ENCODE assay signal across 23 cellular contexts in genomic region chr3:134065836-134066538, GRCh38. TPM values are rescaled to one million over a fixed set of nuclear protein-coding genes. Genes with fewer than 3 reads are reported as not detected.
DNase-seq lines count a peak whose midpoint lies in the region; ATAC-seq and TF ChIP-seq lines count a peak whose summit lies in the region.
"Had no signal": no experiment of that assay in that cellular context is flagged by ENCODE, and none has a peak within 500 bp of the region (broad histone marks: within the 10 kb centered on the region; RNA-seq: fewer than 3 reads in every experiment).

No MANE protein-coding gene starts in this region.

- DNase-seq in colonic mucosa (peak; percentile 14), left lobe of liver (ENCODE audit: low spot score) (peak; percentile 21), DMS 273 (lab: John Stamatoyannopoulos, UW; ENCODE audit: unreplicated experiment) (no peak), GM10266 (ENCODE audit: extremely low spot score) (no peak)
- DNase-seq in stimulated activated CD8-positive, alpha-beta memory T cell treated with anti-CD3 and anti-CD28 coated beads, Interleukin-4, amount 100 ng/mL, for 48 hours: peak; percentile 10
- no peak for DNase-seq in CD8-positive, alpha-beta memory T cell
- DNase-seq: activated CD4-positive, alpha-beta T cell treated with anti-CD3 and anti-CD28 coated beads for 4 hours; activated gamma-delta T cell; amniotic stem cell; CD4-positive, alpha-beta memory T cell; gastrocnemius medialis; H7; NCI-H1694 treated with DMSO at 0.1 percent for 48 hours; NCI-H774; OCI-M1; SHP77 treated with DMSO at 0.1 percent for 48 hours had no signal

- no peaks in the 10 kb centered on the region for H3K27me3 Mint-ChIP-seq in CD8-positive, alpha-beta memory T cell

- H3K36me3 Mint-ChIP-seq in CD8-positive, alpha-beta memory T cell: no peaks in the 10 kb centered on the region
- H3K36me3 Mint-ChIP-seq: CD4-positive, alpha-beta memory T cell had no signal

- no peak overlapping the region for H3K4me3 Mint-ChIP-seq in CD8-positive, alpha-beta memory T cell
- H3K4me3 Mint-ChIP-seq: CD4-positive, alpha-beta memory T cell had no signal

- H3K27ac Mint-ChIP-seq in CD8-positive, alpha-beta memory T cell: no peak overlapping the region
- H3K27ac Mint-ChIP-seq: CD4-positive, alpha-beta memory T cell had no signal

- H3K4me3 ChIP-seq in HEK293 (ENCODE audit: low read depth, low read length) (no peak overlapping the region), colonic mucosa (no peak overlapping the region)
- H3K4me3 ChIP-seq in CD8-positive, alpha-beta memory T cell (ENCODE audit: low read length): no peak overlapping the region
- H3K4me3 ChIP-seq: cardiac muscle cell, dorsolateral prefrontal cortex, gastrocnemius medialis, thoracic aorta had no signal

- H3K9me3 Mint-ChIP-seq in CD8-positive, alpha-beta memory T cell: no peaks in the 10 kb centered on the region

- POLR2A ChIA-PET in HEK293 (lab: Yijun Ruan, JAX): no interaction called here
- POLR2A ChIA-PET in CD8-positive, alpha-beta memory T cell (lab: Charles Lee): no interaction called here

- no peak overlapping the region for H3K9ac ChIP-seq in colonic mucosa (ENCODE audit: low read depth in 2 of 2, low read length in 2 of 2)
- H3K9ac ChIP-seq: KMS-11 had no signal

- H3K27ac ChIP-seq in HEK293 (ENCODE audit: extremely low read depth, low read depth, low read length): no peak overlapping the region
- H3K27ac ChIP-seq in colonic mucosa: no peak overlapping the region
- H3K27ac ChIP-seq in CD8-positive, alpha-beta memory T cell (ENCODE audit: low read depth, low read length): no peak overlapping the region
- H3K27ac ChIP-seq: cardiac muscle cell, dorsolateral prefrontal cortex, gastrocnemius medialis, KMS-11, neutrophil, thoracic aorta had no signal

- CTCF ChIA-PET in HEK293 (lab: Yijun Ruan, JAX): interaction anchor here (0.6 kb wide), 2 partner anchors 11 to 18 kb away, joined by 3 read pairs; no protein-coding TSS in a partner anchor
- CTCF ChIA-PET in CD8-positive, alpha-beta memory T cell (lab: Charles Lee): no interaction called here

- H3K36me3 ChIP-seq in HEK293 (ENCODE audit: control insufficient read depth in 2 of 2, insufficient read depth in 1 of 2, low read length in 2 of 2): no peaks in the 10 kb centered on the region
- no peaks in the 10 kb centered on the region for H3K36me3 ChIP-seq in colonic mucosa
- H3K36me3 ChIP-seq in CD8-positive, alpha-beta memory T cell (ENCODE audit: insufficient read depth, low read length): no peaks in the 10 kb centered on the region
- H3K36me3 ChIP-seq: cardiac muscle cell, gastrocnemius medialis, neutrophil, thoracic aorta had no signal

- H3K4me1 ChIP-seq in HEK293 (ENCODE audit: control insufficient read depth, insufficient read depth, low read length) (no peaks in the 10 kb centered on the region), colonic mucosa (no peaks in the 10 kb centered on the region)
- no peaks in the 10 kb centered on the region for H3K4me1 ChIP-seq in CD8-positive, alpha-beta memory T cell (ENCODE audit: insufficient read depth, low read length)
- H3K4me1 ChIP-seq: gastrocnemius medialis had no signal

- TF ChIP-seq CTCF in HEK293 (tag by site-specific recombination; IDR thresholded peaks at IDR 0.05) (no peak), colonic mucosa (IDR thresholded peaks at IDR 0.05) (no peak), GM10266 (IDR thresholded peaks at IDR 0.05; ENCODE audit: control insufficient read depth, insufficient read depth, low read depth, missing control alignments) (no peak)

- no peaks in the 10 kb centered on the region for H3K27me3 ChIP-seq in colonic mucosa
- H3K27me3 ChIP-seq in CD8-positive, alpha-beta memory T cell (ENCODE audit: insufficient read depth, low read length, poor library complexity, severe bottlenecking): no peaks in the 10 kb centered on the region
- H3K27me3 ChIP-seq: cardiac muscle cell, dorsolateral prefrontal cortex, gastrocnemius medialis, neutrophil had no signal

- no peaks in the 10 kb centered on the region for H3K4me1 Mint-ChIP-seq in CD8-positive, alpha-beta memory T cell
- H3K4me1 Mint-ChIP-seq: CD4-positive, alpha-beta memory T cell had no signal

- intact Hi-C loops in colonic mucosa (cut with DNase I): loop anchor here (10.0 kb wide), 1 partner anchor 251 kb away; no protein-coding TSS in a partner anchor

- ATAC-seq in left lobe of liver (no peak), HG02642 (IDR thresholded peaks at IDR 0.05; ENCODE audit: poor library complexity, unreplicated experiment) (no peak)

- H3K9me3 ChIP-seq in HEK293 (ENCODE audit: control insufficient read depth, insufficient read depth, low read depth, low read length): no peaks in the 10 kb centered on the region
- no peaks in the 10 kb centered on the region for H3K9me3 ChIP-seq in colonic mucosa
- H3K9me3 ChIP-seq in CD8-positive, alpha-beta memory T cell (ENCODE audit: low read length): no peaks in the 10 kb centered on the region
- H3K9me3 ChIP-seq: gastrocnemius medialis, neutrophil, thoracic aorta had no signal

TF ChIP-seq in HEK293, 187 proteins besides CTCF, POLR2A, EP300 and RAD21:
- TF ChIP-seq ZIC2 (tag by site-specific recombination; IDR thresholded peaks at IDR 0.05) (peak; percentile 75), ZNF23 (tag by site-specific recombination; IDR thresholded peaks at IDR 0.05; ENCODE audit: borderline replicate concordance) (no peak), ZBTB7A (tag by site-specific recombination; IDR thresholded peaks at IDR 0.05; ENCODE audit: low read depth) (no peak), ZNF701 (tag by site-specific recombination; IDR thresholded peaks at IDR 0.05) (no peak), GLIS1 (tag by site-specific recombination; IDR thresholded peaks at IDR 0.05) (peak; percentile 90)
- TF ChIP-seq, protein P1, sequence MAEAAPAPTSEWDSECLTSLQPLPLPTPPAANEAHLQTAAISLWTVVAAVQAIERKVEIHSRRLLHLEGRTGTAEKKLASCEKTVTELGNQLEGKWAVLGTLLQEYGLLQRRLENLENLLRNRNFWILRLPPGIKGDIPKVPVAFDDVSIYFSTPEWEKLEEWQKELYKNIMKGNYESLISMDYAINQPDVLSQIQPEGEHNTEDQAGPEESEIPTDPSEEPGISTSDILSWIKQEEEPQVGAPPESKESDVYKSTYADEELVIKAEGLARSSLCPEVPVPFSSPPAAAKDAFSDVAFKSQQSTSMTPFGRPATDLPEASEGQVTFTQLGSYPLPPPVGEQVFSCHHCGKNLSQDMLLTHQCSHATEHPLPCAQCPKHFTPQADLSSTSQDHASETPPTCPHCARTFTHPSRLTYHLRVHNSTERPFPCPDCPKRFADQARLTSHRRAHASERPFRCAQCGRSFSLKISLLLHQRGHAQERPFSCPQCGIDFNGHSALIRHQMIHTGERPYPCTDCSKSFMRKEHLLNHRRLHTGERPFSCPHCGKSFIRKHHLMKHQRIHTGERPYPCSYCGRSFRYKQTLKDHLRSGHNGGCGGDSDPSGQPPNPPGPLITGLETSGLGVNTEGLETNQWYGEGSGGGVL (tag by site-specific recombination; IDR thresholded peaks at IDR 0.05): no peak
- TF ChIP-seq, protein P2, sequence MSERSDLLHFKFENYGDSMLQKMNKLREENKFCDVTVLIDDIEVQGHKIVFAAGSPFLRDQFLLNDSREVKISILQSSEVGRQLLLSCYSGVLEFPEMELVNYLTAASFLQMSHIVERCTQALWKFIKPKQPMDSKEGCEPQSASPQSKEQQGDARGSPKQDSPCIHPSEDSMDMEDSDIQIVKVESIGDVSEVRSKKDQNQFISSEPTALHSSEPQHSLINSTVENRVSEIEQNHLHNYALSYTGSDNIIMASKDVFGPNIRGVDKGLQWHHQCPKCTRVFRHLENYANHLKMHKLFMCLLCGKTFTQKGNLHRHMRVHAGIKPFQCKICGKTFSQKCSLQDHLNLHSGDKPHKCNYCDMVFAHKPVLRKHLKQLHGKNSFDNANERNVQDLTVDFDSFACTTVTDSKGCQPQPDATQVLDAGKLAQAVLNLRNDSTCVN (tag by site-specific recombination; optimal IDR thresholded peaks at IDR 0.05): no peak
TF ChIP-seq in HEK293: peak in this region for 2.

RNA-seq across cellular contexts. Expression of gene SLCO2A1, which starts 36.3 kb away (rescaled TPM):
- total RNA-seq in colonic mucosa (10 to 100 TPM; 26.3 to 34.8 TPM), left lobe of liver (7.4 TPM)
- total RNA-seq in CD8-positive, alpha-beta memory T cell: not detected
- polyA plus RNA-seq in CD8-positive, alpha-beta memory T cell: not detected
- total RNA-seq: CD4-positive, alpha-beta memory T cell had no signal
- polyA plus RNA-seq: CD4-positive, alpha-beta memory T cell had no signal

Comparison
In these comparisons a context has a peak if more than half of its experiments do, and no peak if none do; other contexts are left out.
1. DNase-seq: peak in colonic mucosa (single experiment), left lobe of liver (single experiment) and stimulated activated CD8-positive, alpha-beta memory T cell treated with anti-CD3 and anti-CD28 coated beads, Interleukin-4, amount 100 ng/mL, for 48 hours (single experiment); none in DMS 273 (single experiment), CD8-positive, alpha-beta memory T cell (0 of 5) and GM10266 (single experiment).